11 cellular contexts compared by ENCODE assay signal in genomic region chr15:45112592-45113379, GRCh38. TPM values are rescaled to one million over a fixed set of nuclear protein-coding genes. Genes with fewer than 3 reads are reported as not detected.
A peak's percentile ranks its signal among the peaks of the same experiment; 100 is the strongest.
DNase-seq lines count a peak whose midpoint lies in the region; ATAC-seq, FAIRE-seq and TF ChIP-seq lines count a peak whose summit lies in the region.
"Had no signal": no experiment of that assay in that cellular context is flagged by ENCODE, and none has a peak within 500 bp of the region (broad histone marks: within the 10 kb centered on the region; RNA-seq: fewer than 3 reads in every experiment).

No MANE protein-coding gene starts in this region.

- FAIRE-seq in GM12891 (lab: Jason Lieb, UNC): peak; percentile 13

- no peaks in the 10 kb centered on the region for H3K9me3 ChIP-seq in mesodermal cell (ENCODE audit: control insufficient read depth, low read length)
- H3K9me3 ChIP-seq: testis had no signal

- TF ChIP-seq CTCF in brain (conservative IDR thresholded peaks at IDR 0.05): no peak

- peak; percentile 41 for DNase-seq in AG20443 (ENCODE audit: low spot score)
- DNase-seq in GM12891 (ENCODE audit: insufficient read length, low spot score): no peak
- no peak for DNase-seq in AG08396 (ENCODE audit: low spot score)
- no peak for DNase-seq in activated naive CD4-positive, alpha-beta T cell treated with Interleukin-2 at 50 U/mL for 16 hours
- DNase-seq in NCI-H345 (lab: John Stamatoyannopoulos, UW): no peak
- DNase-seq: GF-D8, testis had no signal

- no peak overlapping the region for H3K27ac ChIP-seq in mesodermal cell (ENCODE audit: low read depth, low read length, severe bottlenecking)
- H3K27ac ChIP-seq: skin epidermis, testis had no signal

- ATAC-seq in HG02970 (IDR thresholded peaks at IDR 0.05; ENCODE audit: low FRiP score, unreplicated experiment): no peak

- H3K9me3 Mint-ChIP-seq in brain: peaks cover 0 to 3% (median 0%) of the 10 kb centered on the region in 5 experiments

- WGBS in mesodermal cell (ENCODE audit: insufficient coverage in 2 of 2), 2 experiments: 2% methylated on average over 19 to 54 of the region's 57 CpGs

- peak overlapping the region; percentile 75 to 78 (median 77) for H3K4me3 Mint-ChIP-seq in brain

- peaks cover 8% of the 10 kb centered on the region for H3K4me1 ChIP-seq in mesodermal cell (ENCODE audit: control insufficient read depth, insufficient read depth, low read length, poor library complexity, severe bottlenecking)

- H3K4me3 ChIP-seq in mesodermal cell (ENCODE audit: extremely low read depth, insufficient read depth, low read length, poor library complexity, severe bottlenecking): peak overlapping the region; percentile 6
- H3K4me3 ChIP-seq: testis had no signal

- peaks cover 34% of the 10 kb centered on the region for H3K4me1 Mint-ChIP-seq in brain

- H3K36me3 ChIP-seq in mesodermal cell (ENCODE audit: control insufficient read depth, insufficient read depth, low read length): no peaks in the 10 kb centered on the region

- peaks cover 89% of the 10 kb centered on the region for H3K27me3 Mint-ChIP-seq in brain

- H3K36me3 Mint-ChIP-seq in brain: no peaks in the 10 kb centered on the region

- no peak overlapping the region for H3K27ac Mint-ChIP-seq in brain

- TF ChIP-seq POLR2A in GM12891 (IDR thresholded peaks at IDR 0.05; ENCODE audit: low read depth, low read length): no peak

TF ChIP-seq in GM12891, 5 proteins besides CTCF, POLR2A, EP300 and RAD21:
- TF ChIP-seq POU2F2 (IDR thresholded peaks at IDR 0.05; ENCODE audit: low read depth, low read length) (no peak), PAX5 (IDR thresholded peaks at IDR 0.05; ENCODE audit: insufficient read depth, low read length, severe bottlenecking) (no peak), SPI1 (IDR thresholded peaks at IDR 0.05; ENCODE audit: low read depth, low read length) (no peak), TAF1 (IDR thresholded peaks at IDR 0.05; ENCODE audit: low read depth, low read length) (no peak), POLR2AphosphoS5 (IDR thresholded peaks at IDR 0.05; ENCODE audit: low read depth, low read length) (no peak)
TF ChIP-seq in GM12891: peak in this region for 0.

RNA-seq across cellular contexts. Expression of gene DUOX2, which starts 1.2 kb away (rescaled TPM):
- polyA plus RNA-seq in GM12891 (2012; ENCODE audit: low read depth, missing spikeins): 0.04 TPM
- 0.08 TPM for polyA plus RNA-seq in brain (ENCODE audit: insufficient read depth, low read depth, low replicate concordance)
- polyA plus RNA-seq in mesodermal cell (2013, experiment 1 of 2): 0.52 TPM
- polyA plus RNA-seq in mesodermal cell (2013, experiment 2 of 2): 0.46 TPM

RNA-seq across cellular contexts. Expression of gene DUOXA2, which starts 1.3 kb away (rescaled TPM):
- polyA plus RNA-seq in GM12891 (2012; ENCODE audit: low read depth, missing spikeins): not detected
- polyA plus RNA-seq in brain (ENCODE audit: insufficient read depth, low read depth, low replicate concordance): not detected
- 0.18 TPM for polyA plus RNA-seq in mesodermal cell (2013, experiment 1 of 2)
- not detected for polyA plus RNA-seq in mesodermal cell (2013, experiment 2 of 2)

RNA-seq across cellular contexts. Expression of gene DUOXA1, which starts 16.9 kb away (rescaled TPM):
- not detected for polyA plus RNA-seq in GM12891 (2012; ENCODE audit: low read depth, missing spikeins)
- polyA plus RNA-seq in brain (ENCODE audit: insufficient read depth, low read depth, low replicate concordance): 1.5 TPM
- polyA plus RNA-seq in mesodermal cell (2013, experiment 1 of 2): 0.85 TPM
- polyA plus RNA-seq in mesodermal cell (2013, experiment 2 of 2): 0.46 TPM

RNA-seq across cellular contexts. Expression of gene DUOX1, which starts 17.0 kb away (rescaled TPM):
- polyA plus RNA-seq in GM12891 (2012; ENCODE audit: low read depth, missing spikeins): 0.62 TPM
- polyA plus RNA-seq in brain (ENCODE audit: insufficient read depth, low read depth, low replicate concordance): 1.3 TPM
- 0.55 TPM for polyA plus RNA-seq in mesodermal cell (2013, experiment 1 of 2)
- polyA plus RNA-seq in mesodermal cell (2013, experiment 2 of 2): 0.81 TPM
